Comparison of ENCODE assay signal across 23 cellular contexts in the genomic region with DNA sequence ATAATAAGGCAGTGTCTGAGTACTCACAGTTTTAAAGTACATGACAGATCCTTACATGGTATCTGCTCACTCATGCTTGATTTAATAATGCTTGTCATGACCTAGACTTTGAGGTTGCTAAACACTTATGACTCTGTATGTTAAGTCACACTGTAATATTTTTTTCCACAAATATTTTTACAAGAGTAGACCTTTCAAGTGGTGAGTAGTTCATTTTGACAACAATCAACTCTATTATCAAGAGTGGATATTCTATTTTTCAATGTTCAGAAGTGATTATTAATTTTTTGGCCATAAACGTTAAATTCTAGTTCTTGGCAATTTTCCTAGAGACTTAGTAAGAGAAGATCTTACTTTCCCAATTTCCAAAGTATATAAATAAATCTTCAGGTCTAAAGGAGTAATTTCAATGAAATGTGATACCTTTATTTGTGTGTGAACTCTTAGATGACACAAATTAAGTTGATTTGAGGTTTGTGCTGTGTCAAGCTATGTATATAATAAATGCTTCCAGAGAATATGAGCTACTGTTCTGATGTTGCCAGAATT.
A peak's percentile ranks its signal among the peaks of the same experiment; 100 is the strongest.
DNase-seq lines count a peak whose midpoint lies in the region; ATAC-seq and TF ChIP-seq lines count a peak whose summit lies in the region.
"Had no signal": no experiment of that assay in that cellular context is flagged by ENCODE, and none has a peak within 500 bp of the region (broad histone marks: within the 10 kb centered on the region; RNA-seq: fewer than 3 reads in every experiment).

No MANE protein-coding gene starts in this region.

- ATAC-seq in SK-N-SH treated with all-trans-retinoic acid at 6 μM for 48 hours = no peak; the same call in 1 of the 3 replicates
- ATAC-seq in omental fat pad (ENCODE audit: low FRiP score) = peak; percentile 86
- ATAC-seq in effector memory CD8-positive, alpha-beta T cell (replicated peaks) = no peak
- ATAC-seq: gastroesophageal sphincter had no signal

- H3K4me1 ChIP-seq in SK-N-SH (ENCODE audit: control insufficient read depth in 1 of 2, insufficient read depth in 2 of 2, low read depth in 1 of 2, low read length in 1 of 2) (no peaks in the 10 kb centered on the region; a peak in 1 of 4 replicates), fibroblast of lung (ENCODE audit: control insufficient read depth, extremely low read depth, insufficient read depth, low read length) (no peaks in the 10 kb centered on the region)
- H3K4me1 ChIP-seq: HAP-1, prostate gland, spleen, suprapubic skin had no signal

- H3K9ac ChIP-seq in SK-N-SH (no peak overlapping the region), fibroblast of lung (ENCODE audit: insufficient read depth, low read length) (no peak overlapping the region)

- 17% methylated on average over 1 of the region's 1 CpG for WGBS in SK-N-SH (ENCODE audit: low lambda C conversion rate)

- H2AFZ ChIP-seq in SK-N-SH (ENCODE audit: low read depth) (no peak overlapping the region), fibroblast of lung (ENCODE audit: low read length) (no peak overlapping the region)

- H3K27me3 ChIP-seq in SK-N-SH (ENCODE audit: insufficient read depth) = no peaks in the 10 kb centered on the region
- no peaks in the 10 kb centered on the region for H3K27me3 ChIP-seq in fibroblast of lung (ENCODE audit: control insufficient read depth, insufficient read depth, low read length)
- H3K27me3 ChIP-seq: gastroesophageal sphincter, MG63, spleen, suprapubic skin had no signal

- no peaks in the 10 kb centered on the region for H3K79me2 ChIP-seq in SK-N-SH (ENCODE audit: insufficient read depth)
- H3K79me2 ChIP-seq in fibroblast of lung (ENCODE audit: control insufficient read depth, insufficient read depth, low read length) = no peaks in the 10 kb centered on the region

- H3F3A ChIP-seq in SK-N-SH (replicated peaks; ENCODE audit: insufficient read depth) = peaks cover 3% of the 10 kb centered on the region

- POLR2A ChIA-PET in SK-N-SH (lab: Yijun Ruan, JAX) = no interaction called here

- no peaks in the 10 kb centered on the region for H3K36me3 Mint-ChIP-seq in effector memory CD8-positive, alpha-beta T cell (ENCODE audit: insufficient read depth)

- no peaks in the 10 kb centered on the region for H3K36me3 ChIP-seq in SK-N-SH (replicated peaks in 1 of 2; ENCODE audit: control insufficient read depth in 1 of 2, insufficient read depth in 2 of 2, low read length in 1 of 2)
- H3K36me3 ChIP-seq in fibroblast of lung (ENCODE audit: control insufficient read depth, insufficient read depth, low read length) = no peaks in the 10 kb centered on the region
- H3K36me3 ChIP-seq: gastroesophageal sphincter, HAP-1, MG63, prostate gland, spleen, suprapubic skin had no signal

- no peak overlapping the region for H3K4me3 ChIP-seq in SK-N-SH (ENCODE audit: low read depth in 2 of 2, low read length in 1 of 2)
- H3K4me3 ChIP-seq in fibroblast of lung (replicated peaks in 1 of 4; ENCODE audit: control extremely low read depth in 1 of 4, insufficient read depth in 1 of 4, low read depth in 3 of 4, low read length in 4 of 4) = no peak overlapping the region
- no peak overlapping the region for H3K4me3 ChIP-seq in coronary artery
- H3K4me3 ChIP-seq: gastroesophageal sphincter, HAP-1, MG63, prostate gland, spleen, suprapubic skin had no signal

- H3K9me2 ChIP-seq in SK-N-SH = no peaks in the 10 kb centered on the region

- H3K27ac ChIP-seq in SK-N-SH (ENCODE audit: low read depth in 2 of 2, low read length in 1 of 2) (no peak overlapping the region), fibroblast of lung (ENCODE audit: insufficient read depth, low read length) (no peak overlapping the region), coronary artery (no peak overlapping the region)
- H3K27ac ChIP-seq: gastroesophageal sphincter, prostate gland, spleen, suprapubic skin had no signal

- no peak for TF ChIP-seq EP300 in SK-N-SH (IDR thresholded peaks at IDR 0.05; ENCODE audit: borderline replicate concordance in 1 of 2, low read depth in 1 of 2, low read length in 1 of 2)

- no peaks in the 10 kb centered on the region for H3K27me3 Mint-ChIP-seq in effector memory CD8-positive, alpha-beta T cell

- DNase-seq in SK-N-SH (no peak), NCI-H226 (peak; percentile 35), fibroblast of lung (ENCODE audit: low read depth in 2 of 2) (peak; percentile 38 to 71), omental fat pad (ENCODE audit: low spot score) (no peak), MV-4-11 (lab: John Stamatoyannopoulos, UW) (no peak), coronary artery (ENCODE audit: low spot score) (no peak)
- DNase-seq in effector memory CD8-positive, alpha-beta T cell = no peak
- DNase-seq: activated gamma-delta T cell treated with Interleukin-2 at 50 U/mL for 16 hours; anterior cingulate cortex; C1 segment of cervical spinal cord; cortex of kidney; MG63; NCI-H1694 treated with DMSO at 0.1 percent for 48 hours; NCI-H524; SHP77; spleen; stimulated activated CD8-positive, alpha-beta memory T cell treated with anti-CD3 and anti-CD28 coated beads, Interleukin-4, amount 100 ng/mL, for 48 hours had no signal

- H3K9me3 Mint-ChIP-seq in effector memory CD8-positive, alpha-beta T cell = peaks cover 6 to 12% of the 10 kb centered on the region in 2 donors
- H3K9me3 Mint-ChIP-seq: T-helper 1 cell treated with Interleukin-12 subunit alpha and Interleukin-12 subunit beta and Interleukin-4 antibody, amounts not matched to agents 30 μg/mL and 1 μg/mL, for 36 hours had no signal

- H3K4me2 ChIP-seq in SK-N-SH = no peak overlapping the region
- no peak overlapping the region for H3K4me2 ChIP-seq in fibroblast of lung (ENCODE audit: extremely low read depth, insufficient read depth, low read length)

- H3K27ac Mint-ChIP-seq in effector memory CD8-positive, alpha-beta T cell = no peak overlapping the region
- H3K27ac Mint-ChIP-seq: T-helper 1 cell treated with Interleukin-12 subunit alpha and Interleukin-12 subunit beta and Interleukin-4 antibody, amounts not matched to agents 30 μg/mL and 1 μg/mL, for 36 hours had no signal

- H3K4me3 Mint-ChIP-seq in effector memory CD8-positive, alpha-beta T cell = no peak overlapping the region
- H3K4me3 Mint-ChIP-seq: T-helper 1 cell treated with Interleukin-12 subunit alpha and Interleukin-12 subunit beta and Interleukin-4 antibody, amounts not matched to agents 30 μg/mL and 1 μg/mL, for 36 hours had no signal

- no peaks in the 10 kb centered on the region for H3K4me1 Mint-ChIP-seq in effector memory CD8-positive, alpha-beta T cell (ENCODE audit: low read depth in 2 of 2)

- CTCF ChIA-PET in SK-N-SH (lab: Yijun Ruan, JAX) = no interaction called here

- no peak for TF ChIP-seq CTCF in SK-N-SH (IDR thresholded peaks at IDR 0.05)
- no peak for TF ChIP-seq CTCF in fibroblast of lung (conservative IDR thresholded peaks at IDR 0.05 in 1 of 2, IDR thresholded peaks at IDR 0.05 in 1 of 2; ENCODE audit: low read depth in 1 of 2, low read length in 2 of 2)
- TF ChIP-seq CTCF in omental fat pad (IDR thresholded peaks at IDR 0.05) = no peak
- TF ChIP-seq CTCF in coronary artery (IDR thresholded peaks at IDR 0.05) = no peak

- TF ChIP-seq RAD21 in SK-N-SH (IDR thresholded peaks at IDR 0.05; ENCODE audit: low read length) = no peak

- H3K9me3 ChIP-seq in SK-N-SH (no peaks in the 10 kb centered on the region), fibroblast of lung (ENCODE audit: control insufficient read depth, insufficient read depth, low read depth, low read length) (no peaks in the 10 kb centered on the region)
- H3K9me3 ChIP-seq: gastroesophageal sphincter, HAP-1, MG63, prostate gland, suprapubic skin had no signal

- H4K20me1 ChIP-seq in SK-N-SH (ENCODE audit: insufficient read depth) (no peaks in the 10 kb centered on the region), fibroblast of lung (ENCODE audit: control insufficient read depth, extremely low read depth, insufficient read depth, low read length) (no peaks in the 10 kb centered on the region)

TF ChIP-seq in SK-N-SH treated with all-trans-retinoic acid at 6 μM for 48 hours, 23 proteins besides CTCF, POLR2A, EP300 and RAD21 (continues in another document):
- peak; percentile 42; the same call in 1 of the 2 replicates for TF ChIP-seq ISL1 (CRISPR knock-in tag; IDR thresholded peaks at IDR 0.05)

TF ChIP-seq in SK-N-SH, 30 proteins besides CTCF, POLR2A, EP300 and RAD21 (continues in another document):
- no peak for TF ChIP-seq CHD2 (IDR thresholded peaks at IDR 0.05; ENCODE audit: low read length, partially characterized antibody)
- no peak for TF ChIP-seq SIN3A (IDR thresholded peaks at IDR 0.05; ENCODE audit: borderline replicate concordance, low read depth, low read length)
- no peak for TF ChIP-seq MEF2A (IDR thresholded peaks at IDR 0.05; ENCODE audit: borderline replicate concordance, low read depth)
- TF ChIP-seq, protein P1, sequence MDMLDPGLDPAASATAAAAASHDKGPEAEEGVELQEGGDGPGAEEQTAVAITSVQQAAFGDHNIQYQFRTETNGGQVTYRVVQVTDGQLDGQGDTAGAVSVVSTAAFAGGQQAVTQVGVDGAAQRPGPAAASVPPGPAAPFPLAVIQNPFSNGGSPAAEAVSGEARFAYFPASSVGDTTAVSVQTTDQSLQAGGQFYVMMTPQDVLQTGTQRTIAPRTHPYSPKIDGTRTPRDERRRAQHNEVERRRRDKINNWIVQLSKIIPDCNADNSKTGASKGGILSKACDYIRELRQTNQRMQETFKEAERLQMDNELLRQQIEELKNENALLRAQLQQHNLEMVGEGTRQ (IDR thresholded peaks at IDR 0.05; ENCODE audit: borderline replicate concordance, low read depth, low read length) = no peak

Comparison
In these comparisons a context has a peak if more than half of its experiments do, and no peak if none do; other contexts are left out.
1. DNase-seq: peak in NCI-H226 (single experiment) and fibroblast of lung (2 of 2); none in SK-N-SH (single experiment), omental fat pad (single experiment), MV-4-11 (single experiment), coronary artery (single experiment) and effector memory CD8-positive, alpha-beta T cell (0 of 3).